Comparison of ENCODE assay signal across 10 cellular contexts in the genomic region with DNA sequence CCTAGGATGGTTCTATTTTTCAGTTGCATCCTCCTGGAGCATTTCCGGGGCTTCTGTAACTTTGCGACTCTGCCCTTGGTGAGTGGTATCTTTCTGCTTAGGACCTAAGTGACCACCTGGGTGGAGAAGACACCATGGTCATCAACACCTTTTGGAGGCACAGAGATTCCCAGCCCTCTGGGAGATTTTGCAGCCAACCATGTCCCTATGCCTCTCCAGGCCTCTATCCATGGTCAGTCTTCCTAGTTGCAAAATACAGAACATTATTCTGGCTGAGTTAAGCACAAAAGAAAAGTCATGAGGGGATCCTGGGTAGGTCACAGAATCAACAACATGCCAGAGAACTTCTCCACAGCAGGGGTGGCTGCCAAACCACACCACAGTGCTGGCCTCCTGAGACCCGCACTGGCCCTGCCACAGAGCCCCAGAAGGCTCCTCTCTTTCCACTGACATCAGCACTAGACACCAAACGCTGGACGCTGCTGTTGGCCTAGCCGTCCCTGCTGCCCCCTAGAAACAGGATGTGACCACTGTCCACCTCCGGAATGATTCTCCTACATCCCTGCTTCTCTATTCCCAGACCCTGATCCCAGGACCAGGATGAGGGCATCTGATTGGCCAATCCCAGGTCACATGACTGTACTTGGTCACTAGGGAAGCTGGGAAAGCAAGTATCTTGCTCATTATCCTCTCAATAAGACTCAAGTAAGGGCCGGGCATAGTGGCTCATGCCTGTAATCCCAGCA. TPM values are rescaled to one million over a fixed set of nuclear protein-coding genes. Genes with fewer than 3 reads are reported as not detected.
DNase-seq lines count a peak whose midpoint lies in the region; ATAC-seq, FAIRE-seq and TF ChIP-seq lines count a peak whose summit lies in the region.
"Had no signal": no experiment of that assay in that cellular context is flagged by ENCODE, and none has a peak within 500 bp of the region (broad histone marks: within the 10 kb centered on the region; RNA-seq: fewer than 3 reads in every experiment).

No MANE protein-coding gene starts in this region.

- no peak overlapping the region for H3K27ac Mint-ChIP-seq in CD8-positive, alpha-beta T cell
- H3K27ac Mint-ChIP-seq: activated CD4-positive, alpha-beta memory T cell treated with anti-CD3 and anti-CD28 coated beads for 36 hours had no signal

- H3K9me3 ChIP-seq in PC-9 (ENCODE audit: insufficient read depth, low read depth) (peaks cover 12% of the 10 kb centered on the region), endothelial cell of umbilical vein (replicated peaks; ENCODE audit: control insufficient read depth, insufficient read depth, low read length) (no peaks in the 10 kb centered on the region), mesenchymal stem cell (ENCODE audit: control insufficient read depth, low read length) (peaks cover 16% of the 10 kb centered on the region)
- H3K9me3 ChIP-seq in CD8-positive, alpha-beta T cell (ENCODE audit: low read length) = no peaks in the 10 kb centered on the region

- peaks cover 6% of the 10 kb centered on the region for H3K9me3 Mint-ChIP-seq in CD8-positive, alpha-beta T cell

- no peak overlapping the region for H3K4me3 Mint-ChIP-seq in CD8-positive, alpha-beta T cell
- H3K4me3 Mint-ChIP-seq: activated CD4-positive, alpha-beta memory T cell treated with anti-CD3 and anti-CD28 coated beads for 36 hours had no signal

- H3K9ac ChIP-seq in endothelial cell of umbilical vein (replicated peaks; ENCODE audit: extremely low read depth, insufficient read depth, low read length) (peak overlapping the region; percentile 93), mesenchymal stem cell (ENCODE audit: low read length) (peak overlapping the region; percentile 82)

- H3K79me1 ChIP-seq in mesenchymal stem cell (replicated peaks; ENCODE audit: low read length, poor library complexity, severe bottlenecking) = no peaks in the 10 kb centered on the region

- no peak for TF ChIP-seq POLR2A in endothelial cell of umbilical vein (IDR thresholded peaks at IDR 0.05; ENCODE audit: low read depth, low read length)

- peak overlapping the region in 1 of 2 experiments; percentile 98 for H3K14ac ChIP-seq in mesenchymal stem cell (ENCODE audit: low read length in 2 of 2)

- peak overlapping the region; percentile 43 for H4K91ac ChIP-seq in mesenchymal stem cell (ENCODE audit: low read length)

- no peak overlapping the region for H2AFZ ChIP-seq in PC-9
- H2AFZ ChIP-seq in endothelial cell of umbilical vein (ENCODE audit: low read depth, low read length) = peak overlapping the region; percentile 66
- H2AFZ ChIP-seq in mesenchymal stem cell (ENCODE audit: low read depth, low read length) = no peak overlapping the region

- H3K23ac ChIP-seq in mesenchymal stem cell (ENCODE audit: low read length in 2 of 2) = peak overlapping the region in 1 of 2 experiments; percentile 86

- H3K18ac ChIP-seq in mesenchymal stem cell (ENCODE audit: low read depth in 1 of 2, low read length in 2 of 2) = peak overlapping the region in 1 of 2 experiments; percentile 95

- H3F3A ChIP-seq in PC-9 (ENCODE audit: insufficient read depth, low read depth) = peaks cover 4% of the 10 kb centered on the region; the same call in 1 of the 2 replicates

- peaks cover 10% of the 10 kb centered on the region for H3K4me1 Mint-ChIP-seq in CD8-positive, alpha-beta T cell (ENCODE audit: low read depth)

- no peaks in the 10 kb centered on the region for H3K9me2 ChIP-seq in PC-9 (ENCODE audit: insufficient read depth)

- no peaks in the 10 kb centered on the region for H3K36me3 ChIP-seq in PC-9 (ENCODE audit: low read depth)
- H3K36me3 ChIP-seq in endothelial cell of umbilical vein (ENCODE audit: control insufficient read depth in 2 of 2, extremely low read depth in 1 of 2, insufficient read depth in 2 of 2, low read length in 2 of 2) = no peaks in the 10 kb centered on the region
- no peaks in the 10 kb centered on the region for H3K36me3 ChIP-seq in mesenchymal stem cell (ENCODE audit: control insufficient read depth in 1 of 2, insufficient read depth in 2 of 2, low read depth in 1 of 2, low read length in 2 of 2)
- no peaks in the 10 kb centered on the region for H3K36me3 ChIP-seq in CD8-positive, alpha-beta T cell (ENCODE audit: insufficient read depth, low read length)

- H3K4ac ChIP-seq in mesenchymal stem cell (ENCODE audit: low read depth in 1 of 2, low read length in 2 of 2) = peak overlapping the region; percentile 9 to 84

- peak overlapping the region; percentile 55 for H2BK120ac ChIP-seq in mesenchymal stem cell (ENCODE audit: low read depth, low read length)

- POLR2A ChIA-PET in PC-9 (lab: Charles Lee; ENCODE audit: unreplicated experiment) = no interaction called here
- POLR2A ChIA-PET in endothelial cell of umbilical vein (lab: Charles Lee) = interaction anchor here (1.0 kb wide), 1 partner anchor 30 kb away, joined by 3 read pairs; no protein-coding TSS in a partner anchor
- POLR2A ChIA-PET in CD8-positive, alpha-beta T cell (lab: Charles Lee) = no interaction called here

- no peaks in the 10 kb centered on the region for H3K36me3 Mint-ChIP-seq in CD8-positive, alpha-beta T cell
- H3K36me3 Mint-ChIP-seq: activated CD4-positive, alpha-beta memory T cell treated with anti-CD3 and anti-CD28 coated beads for 36 hours had no signal

- peak overlapping the region in 1 of 2 experiments; percentile 100 for H2BK12ac ChIP-seq in mesenchymal stem cell (ENCODE audit: low read length in 2 of 2)

- no peak overlapping the region for H4K8ac ChIP-seq in mesenchymal stem cell (ENCODE audit: low read length)

- H2AK5ac ChIP-seq in mesenchymal stem cell (ENCODE audit: low read length, severe bottlenecking) = peak overlapping the region; percentile 71

- BruUV-seq in PC-9 (replicated peaks; lab: Mats Ljungman, UMichigan) = no TSS peak
- BruUV-seq in endothelial cell of umbilical vein (replicated peaks; lab: Mats Ljungman, UMichigan) = no TSS peak

- H3K27me3 ChIP-seq in PC-9 (ENCODE audit: insufficient read depth, low read depth) (no peaks in the 10 kb centered on the region), endothelial cell of umbilical vein (ENCODE audit: control insufficient read depth in 2 of 2, insufficient read depth in 2 of 2, low read length in 2 of 2) (no peaks in the 10 kb centered on the region), mesenchymal stem cell (ENCODE audit: control insufficient read depth in 1 of 2, insufficient read depth in 1 of 2, low read length in 2 of 2) (no peaks in the 10 kb centered on the region)
- no peaks in the 10 kb centered on the region for H3K27me3 ChIP-seq in CD8-positive, alpha-beta T cell (ENCODE audit: insufficient read depth, low read length)

- no peaks in the 10 kb centered on the region for H4K20me1 ChIP-seq in PC-9 (ENCODE audit: insufficient read depth)
- no peaks in the 10 kb centered on the region for H4K20me1 ChIP-seq in endothelial cell of umbilical vein (replicated peaks; ENCODE audit: control insufficient read depth, extremely low read depth, insufficient read depth, low read length)

- no peak for ATAC-seq in GM21786 (IDR thresholded peaks at IDR 0.05; ENCODE audit: unreplicated experiment)
- no peak for ATAC-seq in CD8-positive, alpha-beta T cell

- CTCF ChIA-PET in PC-9 (lab: Charles Lee) (no interaction called here), endothelial cell of umbilical vein (lab: Charles Lee) (interaction anchor here (1.0 to 2.7 kb wide), 16 partner anchors 10 to 336 kb away, joined by 3 to 10 read pairs (median 4); no protein-coding TSS in a partner anchor)
- CTCF ChIA-PET in CD8-positive, alpha-beta T cell (lab: Charles Lee) = interaction anchor here (2.7 kb wide), 1 partner anchor 11 kb away, joined by 13 read pairs; no protein-coding TSS in a partner anchor

- DNase-seq in PC-9 (no peak), endothelial cell of umbilical vein (ENCODE audit: low read depth, low spot score) (peak; percentile 16), mesenchymal stem cell (no peak), substantia nigra (lab: John Stamatoyannopoulos, UW) (peak in 12 of 49 donors; percentile 18 to 44 (median 32)), NCI-H2081 treated with DMSO at 0.1 percent for 48 hours (lab: John Stamatoyannopoulos, UW) (no peak), NCI-H187 treated with DMSO at 0.1 percent for 48 hours (lab: John Stamatoyannopoulos, UW) (no peak)
- DNase-seq in CD8-positive, alpha-beta T cell = no peak
- DNase-seq: activated CD4-positive, alpha-beta memory T cell treated with anti-CD3 and anti-CD28 coated beads for 36 hours had no signal

- intact Hi-C loops in PC-9 (cut with micrococcal nuclease; ENCODE audit: unreplicated experiment) = loop anchor here (2.0 to 5.0 kb wide), 2 partner anchors 48 to 89 kb away; partner anchors contain the start of gene SMAD7
- intact Hi-C loops in endothelial cell of umbilical vein (cut with micrococcal nuclease) = loop anchor here (1.0 to 5.0 kb wide), 7 partner anchors 44 to 274 kb away; no protein-coding TSS in a partner anchor
- intact Hi-C loops in CD8-positive, alpha-beta T cell (cut with DNase I, micrococcal nuclease) = no loop called here

- H3K4me1 ChIP-seq in PC-9 (replicated peaks; ENCODE audit: insufficient read depth) = peaks cover 31% of the 10 kb centered on the region
- H3K4me1 ChIP-seq in endothelial cell of umbilical vein (ENCODE audit: control insufficient read depth, extremely low read depth, insufficient read depth, low read length) = peaks cover 26% of the 10 kb centered on the region
- peaks cover 23% of the 10 kb centered on the region for H3K4me1 ChIP-seq in mesenchymal stem cell (ENCODE audit: control insufficient read depth, insufficient read depth, low read depth, low read length)
- H3K4me1 ChIP-seq in CD8-positive, alpha-beta T cell (ENCODE audit: insufficient read depth, low read length) = peaks cover 6% of the 10 kb centered on the region

- peak; percentile 37 for FAIRE-seq in endothelial cell of umbilical vein (lab: Jason Lieb, UNC)
- FAIRE-seq: colon had no signal

- dilution Hi-C loops in endothelial cell of umbilical vein (cut with MboI; ENCODE audit: extremely low pct_ligation_motif_present, low sequenced_read_pairs) = no loop called here

- H2BK5ac ChIP-seq in mesenchymal stem cell (ENCODE audit: low read depth, low read length, poor library complexity, severe bottlenecking) = peak overlapping the region; percentile 94

- H3K79me2 ChIP-seq in PC-9 (ENCODE audit: low read depth) (no peaks in the 10 kb centered on the region), endothelial cell of umbilical vein (ENCODE audit: control insufficient read depth, insufficient read depth, low read length) (no peaks in the 10 kb centered on the region)

- TF ChIP-seq CTCF in PC-9 (conservative IDR thresholded peaks at IDR 0.05) (no peak), endothelial cell of umbilical vein (IDR thresholded peaks at IDR 0.05; ENCODE audit: extremely low read depth in 1 of 2, insufficient read depth in 1 of 2, low read depth in 1 of 2, low read length in 2 of 2) (no peak)
- TF ChIP-seq CTCF in CD8-positive, alpha-beta T cell (IDR thresholded peaks at IDR 0.05) = no peak

- no peaks in the 10 kb centered on the region for H3K9me1 ChIP-seq in endothelial cell of umbilical vein (replicated peaks; ENCODE audit: control insufficient read depth, extremely low read depth, insufficient read depth, low read length)

- no peak overlapping the region for H3K4me3 ChIP-seq in PC-9
- H3K4me3 ChIP-seq in endothelial cell of umbilical vein (replicated peaks in 1 of 3; ENCODE audit: insufficient read depth in 1 of 3, low read depth in 1 of 3, low read length in 3 of 3) = no peak overlapping the region
- H3K4me3 ChIP-seq in mesenchymal stem cell (ENCODE audit: insufficient read depth in 1 of 2, low read depth in 1 of 2, low read length in 2 of 2) = no peak overlapping the region
- H3K4me3 ChIP-seq in CD8-positive, alpha-beta T cell (ENCODE audit: low read depth, low read length) = no peak overlapping the region

- peak overlapping the region; percentile 29 for H2BK15ac ChIP-seq in mesenchymal stem cell (ENCODE audit: low read depth, poor library complexity, severe bottlenecking)

- H3K27ac ChIP-seq in PC-9 (no peak overlapping the region), endothelial cell of umbilical vein (ENCODE audit: insufficient read depth, low read depth, low read length) (peak overlapping the region; percentile 99), mesenchymal stem cell (ENCODE audit: low read length, poor library complexity, severe bottlenecking) (peak overlapping the region; percentile 93), substantia nigra (ENCODE audit: low read depth, low read length, poor library complexity, severe bottlenecking) (peak overlapping the region; percentile 16)
- H3K27ac ChIP-seq in CD8-positive, alpha-beta T cell (ENCODE audit: low read depth, low read length) = no peak overlapping the region

- no peaks in the 10 kb centered on the region for H3K27me3 Mint-ChIP-seq in CD8-positive, alpha-beta T cell (ENCODE audit: low read depth)
- H3K27me3 Mint-ChIP-seq: activated CD4-positive, alpha-beta memory T cell treated with anti-CD3 and anti-CD28 coated beads for 36 hours had no signal

- peak overlapping the region; percentile 58; the same call in 1 of the 2 replicates for H3K4me2 ChIP-seq in PC-9
- H3K4me2 ChIP-seq in endothelial cell of umbilical vein (ENCODE audit: insufficient read depth, low read length) = no peak overlapping the region
- no peak overlapping the region for H3K4me2 ChIP-seq in mesenchymal stem cell (ENCODE audit: low read length, poor library complexity, severe bottlenecking)

- 94% methylated on average over 8 of the region's 8 CpGs for WGBS in mesenchymal stem cell

RNA-seq across cellular contexts. Expression of gene SMAD7, which starts 47.7 kb away (rescaled TPM):
- total RNA-seq in PC-9 (2021) = 5.0 and 5.8 TPM in 2 replicates
- 3.6 and 4.6 TPM in 2 replicates for total RNA-seq in endothelial cell of umbilical vein
- 8.0 and 10.2 TPM in 2 replicates for polyA plus RNA-seq in endothelial cell of umbilical vein
- polyA plus RNA-seq in endothelial cell of umbilical vein (2011; cell fraction: cytosol; rRNA removed) = 4.5 TPM in 2 replicates
- polyA plus RNA-seq in endothelial cell of umbilical vein (2011; cell fraction: nucleus; rRNA removed) = 5.0 and 9.0 TPM in 2 replicates
- polyA plus RNA-seq in endothelial cell of umbilical vein (2012) = 1.9 and 3.2 TPM in 2 replicates
- 12.6 and 15.2 TPM in 2 replicates for polyA minus RNA-seq in endothelial cell of umbilical vein
- polyA minus RNA-seq in endothelial cell of umbilical vein (2011; cell fraction: cytosol; rRNA and poly(A)+ RNA removed) = 20.6 TPM
- polyA minus RNA-seq in endothelial cell of umbilical vein (2011; cell fraction: nucleus; rRNA and poly(A)+ RNA removed) = 8.1 and 15.0 TPM in 2 replicates
- 9.6 TPM for polyA plus RNA-seq in mesenchymal stem cell (2013, experiment 1 of 2)
- polyA plus RNA-seq in mesenchymal stem cell (2013, experiment 2 of 2) = 9.9 TPM
- total RNA-seq in CD8-positive, alpha-beta T cell = 100 to 1,000 TPM; 227 to 236 TPM

Comparison
In these comparisons a context has a peak if more than half of its experiments do, and no peak if none do; other contexts are left out.
1. H3K27ac ChIP-seq: peak in endothelial cell of umbilical vein (single experiment), mesenchymal stem cell (single experiment) and substantia nigra (single experiment); none in PC-9 (single experiment) and CD8-positive, alpha-beta T cell (single experiment).
2. RNA of gene SMAD7, which starts 47.7 kb away (total RNA-seq): 227 to 236 TPM in CD8-positive, alpha-beta T cell; 5.0 to 5.8 TPM in PC-9 and 3.6 to 4.6 TPM in endothelial cell of umbilical vein; every median in the first group is over 10 times any median in the second.
3. intact Hi-C loops: an anchor here in PC-9 (2.0 to 5.0 kb wide) and endothelial cell of umbilical vein (1.0 to 5.0 kb wide); none called in CD8-positive, alpha-beta T cell.